20 cellular contexts compared by ENCODE assay signal in genomic region chr4:58209576-58209975, GRCh38.
"Had no signal": no experiment of that assay in that cellular context is flagged by ENCODE, and none has a peak within 500 bp of the region (broad histone marks: within the 10 kb centered on the region; RNA-seq: fewer than 3 reads in every experiment).

No MANE protein-coding gene starts in this region.

- H3K79me2 ChIP-seq: parathyroid adenoma had no signal

- FAIRE-seq: keratinocyte had no signal

- H3K9me3 ChIP-seq: suprapubic skin, transverse colon, upper lobe of right lung, uterus had no signal

- ATAC-seq: left lobe of liver; naive thymus-derived CD8-positive, alpha-beta T cell; right cardiac atrium; stimulated activated naive CD8-positive, alpha-beta T cell treated with anti-CD3 and anti-CD28 coated beads, Interleukin-15, amount 100 ng/mL, for 72 hours; upper lobe of right lung had no signal

- H2AFZ ChIP-seq: parathyroid adenoma had no signal

- H3K36me3 Mint-ChIP-seq: naive thymus-derived CD8-positive, alpha-beta T cell had no signal

- H3K4me1 ChIP-seq: parathyroid adenoma, suprapubic skin, transverse colon, upper lobe of right lung, uterus had no signal

- H3K36me3 ChIP-seq: suprapubic skin, transverse colon, upper lobe of right lung, uterus had no signal

- DNase-seq: cerebellar nuclear complex; cortex of kidney; effector CD4-positive, alpha-beta T cell; head of caudate nucleus; mesenchymal stem cell; naive thymus-derived CD8-positive, alpha-beta T cell; right cardiac atrium; stimulated activated CD4-positive, alpha-beta T cell treated with anti-CD3 and anti-CD28 coated beads, Interleukin-15, amount 100 ng/mL, for 24 hours; stimulated activated CD4-positive, alpha-beta T cell treated with anti-CD3 and anti-CD28 coated beads, Interleukin-2, amount 100 ng/mL, for 48 hours; stimulated activated naive CD4-positive, alpha-beta T cell; stimulated activated naive CD8-positive, alpha-beta T cell treated with anti-CD3 and anti-CD28 coated beads, Interleukin-15, amount 100 ng/mL, for 72 hours; transverse colon; upper lobe of right lung; uterus had no signal

- H3K27ac Mint-ChIP-seq: naive thymus-derived CD8-positive, alpha-beta T cell; progenitor cell of endocrine pancreas; stimulated activated naive CD8-positive, alpha-beta T cell treated with anti-CD3 and anti-CD28 coated beads, Interleukin-15, amount 100 ng/mL, for 72 hours had no signal

- H3K4me3 ChIP-seq: skin epidermis, suprapubic skin, transverse colon, upper lobe of right lung, uterus had no signal

- H3K27ac ChIP-seq: parathyroid adenoma, skin epidermis, suprapubic skin, transverse colon, upper lobe of right lung, uterus had no signal

- H3K27me3 Mint-ChIP-seq: naive thymus-derived CD8-positive, alpha-beta T cell; progenitor cell of endocrine pancreas; stimulated activated naive CD8-positive, alpha-beta T cell treated with anti-CD3 and anti-CD28 coated beads, Interleukin-15, amount 100 ng/mL, for 72 hours had no signal

- H3K4me3 Mint-ChIP-seq: naive thymus-derived CD8-positive, alpha-beta T cell; stimulated activated naive CD8-positive, alpha-beta T cell treated with anti-CD3 and anti-CD28 coated beads, Interleukin-15, amount 100 ng/mL, for 72 hours had no signal

- H3K9ac ChIP-seq: parathyroid adenoma had no signal

- H3K4me1 Mint-ChIP-seq: naive thymus-derived CD8-positive, alpha-beta T cell; stimulated activated naive CD8-positive, alpha-beta T cell treated with anti-CD3 and anti-CD28 coated beads, Interleukin-15, amount 100 ng/mL, for 72 hours had no signal

- H3K27me3 ChIP-seq: suprapubic skin, transverse colon, upper lobe of right lung, uterus had no signal
